15 cellular contexts compared by ENCODE assay signal in genomic region chr7:77544523-77544922, GRCh38. TPM values are rescaled to one million over a fixed set of nuclear protein-coding genes. Genes with fewer than 3 reads are reported as not detected.
DNase-seq lines count a peak whose midpoint lies in the region; ATAC-seq and TF ChIP-seq lines count a peak whose summit lies in the region.
"Had no signal": no experiment of that assay in that cellular context is flagged by ENCODE, and none has a peak within 500 bp of the region (broad histone marks: within the 10 kb centered on the region; RNA-seq: fewer than 3 reads in every experiment).

No MANE protein-coding gene starts in this region.

- peaks cover 70% of the 10 kb centered on the region for H3K4me1 Mint-ChIP-seq in chondrocyte (ENCODE audit: low read depth)
- H3K4me1 Mint-ChIP-seq in mesothelial cell of epicardium, result peaks cover 38% of the 10 kb centered on the region

- no peaks in the 10 kb centered on the region for H3K36me3 Mint-ChIP-seq in chondrocyte (ENCODE audit: low read depth)
- H3K36me3 Mint-ChIP-seq in mesothelial cell of epicardium, result no peaks in the 10 kb centered on the region

- no peak overlapping the region for H2AK9ac ChIP-seq in IMR-90 (replicated peaks; ENCODE audit: low read depth, low read length, poor library complexity)

- H4K20me1 ChIP-seq in IMR-90 (ENCODE audit: insufficient read depth, low read length) (peaks cover 99% of the 10 kb centered on the region), mammary epithelial cell (ENCODE audit: insufficient read depth, low read length) (peaks cover 10% of the 10 kb centered on the region)

- TF ChIP-seq CTCF in IMR-90 (conservative IDR thresholded peaks at IDR 0.05; ENCODE audit: low read depth, low read length), result no peak
- no peak for TF ChIP-seq CTCF in chondrocyte (IDR thresholded peaks at IDR 0.05)
- TF ChIP-seq CTCF in mesothelial cell of epicardium (IDR thresholded peaks at IDR 0.05; ENCODE audit: unreplicated experiment), result no peak
- no peak for TF ChIP-seq CTCF in mammary epithelial cell (conservative IDR thresholded peaks at IDR 0.05 in 1 of 2, IDR thresholded peaks at IDR 0.05 in 1 of 2; ENCODE audit: extremely low read depth in 1 of 2, insufficient read depth in 1 of 2, low read depth in 1 of 2, low read length in 2 of 2)
- no peak for TF ChIP-seq CTCF in stomach (IDR thresholded peaks at IDR 0.05)

- CTCF ChIA-PET in IMR-90 (lab: Yijun Ruan, JAX), result no interaction called here
- CTCF ChIA-PET in mammary epithelial cell (lab: Charles Lee; ENCODE audit: low non-redundant PET), result no interaction called here

- H3K4ac ChIP-seq in IMR-90 (ENCODE audit: low read depth, low read length), result no peak overlapping the region

- H3K27ac Mint-ChIP-seq in chondrocyte (ENCODE audit: unreplicated experiment), result peak overlapping the region; percentile 32
- H3K27ac Mint-ChIP-seq in mesothelial cell of epicardium, result peak overlapping the region; percentile 38
- H3K27ac Mint-ChIP-seq: H9 had no signal

- POLR2A ChIA-PET in IMR-90 (lab: Charles Lee; ENCODE audit: unreplicated experiment), result no interaction called here

- no peak overlapping the region for H2BK15ac ChIP-seq in IMR-90 (ENCODE audit: low read depth, low read length)

- TF ChIP-seq RAD21 in IMR-90 (IDR thresholded peaks at IDR 0.05; ENCODE audit: low read length), result no peak

- H4K5ac ChIP-seq in IMR-90 (ENCODE audit: low read depth, low read length), result no peak overlapping the region

- no peak overlapping the region for H2AFZ ChIP-seq in IMR-90 (replicated peaks; ENCODE audit: low read length, poor library complexity)
- no peak overlapping the region for H2AFZ ChIP-seq in mammary epithelial cell (ENCODE audit: low read depth, low read length)

- H3K27me3 Mint-ChIP-seq in chondrocyte (ENCODE audit: low read depth) (no peaks in the 10 kb centered on the region), mesothelial cell of epicardium (ENCODE audit: low read depth) (no peaks in the 10 kb centered on the region)

- intact Hi-C loops in IMR-90 (cut with micrococcal nuclease), result loop anchor here (5.0 to 10.0 kb wide), 2 partner anchors 207 to 290 kb away; no protein-coding TSS in a partner anchor
- intact Hi-C loops in mammary epithelial cell (cut with micrococcal nuclease), result no loop called here
- intact Hi-C loops in stomach (cut with DNase I; ENCODE audit: low total_unique reads), result no loop called here

- H3K36me3 ChIP-seq in IMR-90 (ENCODE audit: control insufficient read depth, insufficient read depth, low read length) (no peaks in the 10 kb centered on the region), skeletal muscle satellite cell (ENCODE audit: insufficient read depth, low read length) (peaks cover 12% of the 10 kb centered on the region), mammary epithelial cell (ENCODE audit: insufficient read depth, low read length) (peaks cover 5% of the 10 kb centered on the region), stomach (no peaks in the 10 kb centered on the region)

- H3K9me1 ChIP-seq in IMR-90 (ENCODE audit: insufficient read depth, low read length), result peaks cover 18% of the 10 kb centered on the region; the same call in 1 of the 2 replicates

- no peak overlapping the region for H3K56ac ChIP-seq in IMR-90 (ENCODE audit: extremely low read depth, insufficient read depth, low read length)

- DNase-seq in IMR-90, result peak; percentile 24
- DNase-seq in chondrocyte (ENCODE audit: low spot score), result no peak
- no peak for DNase-seq in mesothelial cell of epicardium (ENCODE audit: low spot score in 2 of 2, unreplicated experiment in 2 of 2)
- DNase-seq in mammary epithelial cell, result no peak
- no peak for DNase-seq in stomach
- DNase-seq: ACHN, COR-L47, GF-D8, H9, NCI-H1436, NCI-H2029 treated with DMSO at 0.1 percent for 48 hours had no signal

- H2BK20ac ChIP-seq in IMR-90 (ENCODE audit: low read depth, low read length), result no peak overlapping the region

- H3K27me3 ChIP-seq in IMR-90 (ENCODE audit: control insufficient read depth, insufficient read depth, low read length) (no peaks in the 10 kb centered on the region), skeletal muscle satellite cell (ENCODE audit: control insufficient read depth, insufficient read depth, low read length) (no peaks in the 10 kb centered on the region), mammary epithelial cell (ENCODE audit: insufficient read depth, low read length) (no peaks in the 10 kb centered on the region), stomach (no peaks in the 10 kb centered on the region)

- H3K4me3 Mint-ChIP-seq in chondrocyte (ENCODE audit: unreplicated experiment) (no peak overlapping the region), mesothelial cell of epicardium (no peak overlapping the region)
- H3K4me3 Mint-ChIP-seq: H9 had no signal

- peaks cover 100% of the 10 kb centered on the region for H3K79me2 ChIP-seq in mammary epithelial cell (ENCODE audit: insufficient read depth, low read length)

- peaks cover 20% of the 10 kb centered on the region for H3K4me1 ChIP-seq in IMR-90 (ENCODE audit: control insufficient read depth, insufficient read depth, low read length)
- H3K4me1 ChIP-seq in skeletal muscle satellite cell (ENCODE audit: control insufficient read depth, insufficient read depth, low read length), result peaks cover 64% of the 10 kb centered on the region
- peaks cover 54% of the 10 kb centered on the region for H3K4me1 ChIP-seq in mammary epithelial cell (ENCODE audit: insufficient read depth, low read length)
- peaks cover 33 to 93% (median 69%) of the 10 kb centered on the region in 4 donors for H3K4me1 ChIP-seq in stomach

- H4K91ac ChIP-seq in IMR-90 (ENCODE audit: insufficient read depth, low read depth, low read length), result no peak overlapping the region

- no peak overlapping the region for H3K14ac ChIP-seq in IMR-90 (replicated peaks; ENCODE audit: low read depth, low read length)

- H3K79me1 ChIP-seq in IMR-90 (ENCODE audit: low read depth in 1 of 2, low read length in 2 of 2), result peaks cover 0 to 52% of the 10 kb centered on the region in 2 experiments; a peak in 3 of 4 replicates

- H2BK5ac ChIP-seq in IMR-90 (ENCODE audit: low read depth, low read length, poor library complexity, severe bottlenecking), result peak overlapping the region; percentile 81

- H3K27ac ChIP-seq in IMR-90 (ENCODE audit: insufficient read depth, low read length) (no peak overlapping the region), mammary epithelial cell (ENCODE audit: insufficient read depth, low read depth, low read length) (no peak overlapping the region), stomach (no peak overlapping the region)
- H3K27ac ChIP-seq: HL-60 had no signal

- H3K4me3 ChIP-seq in IMR-90 (ENCODE audit: insufficient read depth, low read depth, low read length) (no peak overlapping the region), skeletal muscle satellite cell (ENCODE audit: low read length) (no peak overlapping the region), mammary epithelial cell (replicated peaks in 1 of 3; ENCODE audit: insufficient read depth in 1 of 3, low read depth in 2 of 3, low read length in 3 of 3) (no peak overlapping the region), stomach (no peak overlapping the region)

- H3K4me2 ChIP-seq in IMR-90 (ENCODE audit: low read depth, low read length), result peak overlapping the region; percentile 85
- peak overlapping the region; percentile 13 for H3K4me2 ChIP-seq in skeletal muscle satellite cell (ENCODE audit: low read length)
- no peak overlapping the region for H3K4me2 ChIP-seq in mammary epithelial cell (ENCODE audit: insufficient read depth, low read depth, low read length)

- no peak overlapping the region for H2BK120ac ChIP-seq in IMR-90 (ENCODE audit: low read depth, low read length)

- TF ChIP-seq EP300 in stomach (IDR thresholded peaks at IDR 0.05), result no peak

- no peak overlapping the region for H3K23ac ChIP-seq in IMR-90 (ENCODE audit: low read depth, low read length)

- H3K18ac ChIP-seq in IMR-90 (ENCODE audit: low read depth, low read length), result no peak overlapping the region

- no peaks in the 10 kb centered on the region for H3K9me3 ChIP-seq in IMR-90 (ENCODE audit: control insufficient read depth, insufficient read depth, low read length)
- no peaks in the 10 kb centered on the region for H3K9me3 ChIP-seq in skeletal muscle satellite cell (replicated peaks; ENCODE audit: low read length)
- no peaks in the 10 kb centered on the region for H3K9me3 ChIP-seq in mammary epithelial cell (replicated peaks; ENCODE audit: insufficient read depth, low read length)
- no peaks in the 10 kb centered on the region for H3K9me3 ChIP-seq in stomach

- dilution Hi-C loops in IMR-90 (cut with HindIII; ENCODE audit: low sequenced_read_pairs, unreplicated experiment), result no loop called here
- dilution Hi-C loops in mammary epithelial cell (cut with HindIII; ENCODE audit: low sequenced_read_pairs), result no loop called here

- H2AK5ac ChIP-seq in IMR-90 (ENCODE audit: low read depth, low read length), result no peak overlapping the region

- in situ Hi-C loops in IMR-90 (cut with MboI; ENCODE audit: low sequenced_read_pairs) (no loop called here), mammary epithelial cell (cut with MboI; ENCODE audit: low sequenced_read_pairs in 2 of 2) (no loop called here)

- TF ChIP-seq POLR2A in IMR-90 (IDR thresholded peaks at IDR 0.05; ENCODE audit: low read depth, low read length) (no peak), stomach (IDR thresholded peaks at IDR 0.05) (no peak)

- peak; percentile 69 for ATAC-seq in IMR-90 (ENCODE audit: low read depth)
- no peak for ATAC-seq in HG03108 (IDR thresholded peaks at IDR 0.05; ENCODE audit: unreplicated experiment)
- ATAC-seq: Panc1 had no signal

- BruUV-seq in IMR-90 (replicated peaks; lab: Mats Ljungman, UMichigan) (no TSS peak), mammary epithelial cell (replicated peaks; lab: Mats Ljungman, UMichigan) (no TSS peak)

- H4K8ac ChIP-seq in IMR-90 (ENCODE audit: low read depth in 2 of 2, low read length in 2 of 2), result no peak overlapping the region

- H3K9ac ChIP-seq in IMR-90 (ENCODE audit: low read depth, low read length), result no peak overlapping the region
- no peak overlapping the region for H3K9ac ChIP-seq in skeletal muscle satellite cell (ENCODE audit: low read depth, low read length)
- H3K9ac ChIP-seq in mammary epithelial cell (ENCODE audit: insufficient read depth, low read length), result no peak overlapping the region

- no CpG with 5 or more reads among the region's 2 CpGs for WGBS in IMR-90 (ENCODE audit: extremely low coverage in 2 of 2, insufficient read length in 1 of 2), 2 experiments
- 87% methylated on average over 2 of the region's 2 CpGs for WGBS in mammary epithelial cell (ENCODE audit: low coverage, missing lambda C conversion rate)
- 33 to 50% (median 39%) methylated on average over 2 of the region's 2 CpGs for WGBS in stomach, 5 donors

- H3K9me3 Mint-ChIP-seq in chondrocyte (ENCODE audit: low read depth) (no peaks in the 10 kb centered on the region), mesothelial cell of epicardium (no peaks in the 10 kb centered on the region)
- H3K9me3 Mint-ChIP-seq: H9 had no signal

RNA-seq across cellular contexts. Expression of gene PTPN12, which starts 7.4 kb away (rescaled TPM):
- 24.7 and 32.2 TPM in 2 replicates for total RNA-seq in IMR-90 (2012; rRNA removed)
- polyA plus RNA-seq in IMR-90 (2012; rRNA removed), result 28.7 and 31.0 TPM in 2 replicates
- 5.7 and 6.4 TPM in 2 replicates for polyA plus RNA-seq in IMR-90 (2012; cell fraction: cytosol; rRNA removed)
- polyA plus RNA-seq in IMR-90 (2012; cell fraction: nucleus; rRNA removed; ENCODE audit: low replicate concordance), result 5.1 and 67.4 TPM in 2 replicates
- 68.2 to 72.0 TPM (median 69.3 TPM) in 3 replicates for total RNA-seq in chondrocyte
- 103 to 118 TPM (median 114 TPM) in 3 replicates for total RNA-seq in mesothelial cell of epicardium
- total RNA-seq in skeletal muscle satellite cell (2012; rRNA removed), result 41.3 and 42.2 TPM in 2 replicates
- total RNA-seq in mammary epithelial cell, result 100 to 1,000 TPM in 1 of 2 donors, 10 to 100 TPM in 1; 71.0 to 102 TPM
- polyA plus RNA-seq in mammary epithelial cell, result 39.4 TPM
- 149 TPM for polyA minus RNA-seq in mammary epithelial cell
- total RNA-seq in stomach, result 100 to 1,000 TPM in 1 of 5 donors, 10 to 100 TPM in 3, 1 to 10 TPM in 1; 8.4 to 147 (median 81.4) TPM
- polyA plus RNA-seq in stomach, result 10 to 100 TPM; 26.4 to 35.6 (median 27.6) TPM
